ENCODE assay signal across 25 cellular contexts in the genomic region with DNA sequence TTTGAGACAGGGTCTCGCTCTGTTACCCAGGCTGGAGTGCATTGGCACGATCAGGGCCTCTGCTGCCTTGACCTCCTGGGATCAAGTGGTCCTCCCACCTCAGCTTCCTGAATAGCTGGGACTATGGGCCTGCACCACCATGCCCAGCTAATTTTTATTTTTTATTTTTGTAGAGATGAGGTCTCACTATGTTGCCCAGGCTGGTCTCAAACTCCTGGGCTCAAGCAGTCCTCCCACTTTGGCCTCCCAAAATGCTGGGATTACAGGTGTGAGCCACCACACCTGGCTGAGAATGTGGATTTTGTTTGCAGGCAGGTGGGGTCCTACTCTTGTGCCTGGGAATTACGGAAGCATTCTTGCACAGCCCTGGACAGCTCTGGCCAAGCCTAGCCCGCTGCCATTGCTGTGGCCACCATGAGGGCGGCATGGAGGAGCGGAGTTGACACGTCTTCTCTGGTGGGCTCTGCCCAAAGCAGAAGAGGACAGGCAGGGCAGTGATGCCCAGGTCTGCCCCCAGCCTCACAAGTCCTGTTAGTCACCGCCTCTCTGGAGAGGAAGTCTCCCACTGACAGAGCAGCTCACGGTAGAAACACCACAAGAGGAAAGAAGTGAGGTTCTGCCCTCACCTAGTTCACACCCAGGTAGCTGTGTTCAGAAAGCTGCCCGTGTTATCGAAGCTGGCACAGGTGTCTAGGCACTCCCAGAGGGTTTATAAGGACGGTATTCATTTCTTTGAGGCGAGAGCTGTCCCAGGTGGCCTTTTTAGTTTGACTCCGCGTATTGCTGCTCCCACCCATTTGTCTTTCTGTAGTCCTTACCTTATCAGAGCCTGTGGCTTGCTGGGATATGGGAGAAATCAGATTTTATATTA. TPM values are rescaled to one million over a fixed set of nuclear protein-coding genes. Genes with fewer than 3 reads are reported as not detected.
DNase-seq lines count a peak whose midpoint lies in the region; ATAC-seq and TF ChIP-seq lines count a peak whose summit lies in the region.
"Had no signal": no experiment of that assay in that cellular context is flagged by ENCODE, and none has a peak within 500 bp of the region (broad histone marks: within the 10 kb centered on the region; RNA-seq: fewer than 3 reads in every experiment).

No MANE protein-coding gene starts in this region.

- H3K9ac ChIP-seq in colonic mucosa (ENCODE audit: low read depth in 2 of 2, low read length in 2 of 2) (peak overlapping the region in 1 of 2 donors; percentile 80), mesendoderm (ENCODE audit: low read length) (no peak overlapping the region)
- H3K9ac ChIP-seq: BLaER1 had no signal

- no peak overlapping the region for H3K4me3 ChIP-seq in colonic mucosa
- no peak overlapping the region for H3K4me3 ChIP-seq in mesendoderm (ENCODE audit: low read length)
- no peak overlapping the region for H3K4me3 ChIP-seq in stomach
- no peak overlapping the region for H3K4me3 ChIP-seq in adrenal gland
- H3K4me3 ChIP-seq: BLaER1, esophagus muscularis mucosa, HAP-1, psoas muscle, sigmoid colon had no signal

- no peak overlapping the region for H3K18ac ChIP-seq in mesendoderm (ENCODE audit: low read length)

- H3K23ac ChIP-seq in mesendoderm (ENCODE audit: low read length), result no peak overlapping the region

- no peak overlapping the region for H4K5ac ChIP-seq in mesendoderm (ENCODE audit: low read length)

- no peak for ATAC-seq in foreskin keratinocyte
- ATAC-seq: activated CD4-positive, CD25-positive, alpha-beta regulatory T cell treated with anti-CD3 and anti-CD28 coated beads, Interleukin-2, amount 50 U/mL, for 24 hours; activated T-helper 17 cell treated with anti-CD3 and anti-CD28 coated beads, Interleukin-2, amount 50 U/mL, for 72 hours; stimulated activated naive B cell treated with anti-CD40 and anti-IgM and Interleukin-4, amounts not matched to agents 10 μg/mL and 1 μg/mL and 100 μg/mL, for 72 hours had no signal

- H3K4me2 ChIP-seq in mesendoderm (ENCODE audit: low read length), result no peak overlapping the region
- H3K4me2 ChIP-seq: BLaER1 had no signal

- no peaks in the 10 kb centered on the region for H3K79me1 ChIP-seq in mesendoderm (ENCODE audit: low read length)

- H4K8ac ChIP-seq in mesendoderm (ENCODE audit: low read depth, low read length), result no peak overlapping the region

- no peak overlapping the region for H3K56ac ChIP-seq in mesendoderm (ENCODE audit: low read length)

- no peaks in the 10 kb centered on the region for H3K36me3 ChIP-seq in colonic mucosa
- no peaks in the 10 kb centered on the region for H3K36me3 ChIP-seq in mesendoderm (ENCODE audit: control insufficient read depth, insufficient read depth, low read length)
- H3K36me3 ChIP-seq in stomach, result peaks cover 0 to 36% (median 21%) of the 10 kb centered on the region in 4 donors
- H3K36me3 ChIP-seq in adrenal gland (replicated peaks in 1 of 2), result peaks cover 0 to 6% of the 10 kb centered on the region in 2 donors
- H3K36me3 ChIP-seq: BLaER1, HAP-1 had no signal

- intact Hi-C loops in colonic mucosa (cut with DNase I), result loop anchor here (10.0 kb wide), 1 partner anchor 50 kb away; no protein-coding TSS in a partner anchor
- intact Hi-C loops in stomach (cut with DNase I; ENCODE audit: low total_unique reads), result no loop called here
- intact Hi-C loops in adrenal gland (cut with DNase I), result no loop called here

- DNase-seq in NCI-H2171 (lab: John Stamatoyannopoulos, UW) (peak; percentile 14), colonic mucosa (peak; percentile 83), mesendoderm (peak; percentile 7), stomach (peak; percentile 49), adrenal gland (no peak), foreskin keratinocyte (no peak), NCI-H69 (lab: John Stamatoyannopoulos, UW) (no peak)
- DNase-seq: activated CD4-positive, alpha-beta T cell treated with anti-CD3 and anti-CD28 coated beads, Interleukin-2, amount 50 U/mL, for 48 hours; activated CD8-positive, alpha-beta memory T cell treated with anti-CD3 and anti-CD28 coated beads, Interleukin-2, amount 50 U/mL, for 48 hours; COR-L47; cortex of kidney; DMS79; GDM1; IMR-90; NCI-H1092; NCI-H187 treated with DMSO at 0.1 percent for 48 hours; psoas muscle; sigmoid colon; stimulated activated CD4-positive, alpha-beta T cell treated with anti-CD3 and anti-CD28 coated beads, Interleukin-4, amount 100 ng/mL, for 4 hours; stimulated activated naive B cell treated with anti-CD40 and anti-IgM and Interleukin-4, amounts not matched to agents 10 μg/mL and 1 μg/mL and 100 μg/mL, for 72 hours had no signal

- no peak overlapping the region for H2BK120ac ChIP-seq in mesendoderm (ENCODE audit: low read depth, low read length)

- peaks cover 8% of the 10 kb centered on the region for H3K4me1 ChIP-seq in colonic mucosa
- no peaks in the 10 kb centered on the region for H3K4me1 ChIP-seq in mesendoderm (ENCODE audit: control insufficient read depth, low read depth, low read length)
- peaks cover 0 to 23% (median 12%) of the 10 kb centered on the region in 4 donors for H3K4me1 ChIP-seq in stomach
- peaks cover 13 to 29% of the 10 kb centered on the region in 2 donors for H3K4me1 ChIP-seq in adrenal gland (replicated peaks in 1 of 2)
- no peaks in the 10 kb centered on the region for H3K4me1 ChIP-seq in foreskin keratinocyte
- H3K4me1 ChIP-seq: psoas muscle had no signal

- TF ChIP-seq EP300 in stomach (IDR thresholded peaks at IDR 0.05), result no peak

- H3K79me2 ChIP-seq in mesendoderm (ENCODE audit: control insufficient read depth, insufficient read depth, low read length), result no peaks in the 10 kb centered on the region

- WGBS in mesendoderm (ENCODE audit: extremely low coverage, insufficient coverage, low lambda C conversion rate), result no CpG with 5 or more reads among the region's 15 CpGs
- WGBS in stomach, 5 donors, result 57 to 71% (median 65%) methylated on average over 15 of the region's 15 CpGs
- WGBS in adrenal gland, 4 donors, result 89 to 93% (median 92%) methylated on average over 12 to 15 of the region's 15 CpGs

- H2BK5ac ChIP-seq in mesendoderm (ENCODE audit: low read length), result no peak overlapping the region

- no peak for TF ChIP-seq POLR2A in stomach (IDR thresholded peaks at IDR 0.05)
- TF ChIP-seq POLR2A in adrenal gland (IDR thresholded peaks at IDR 0.05), result no peak

- H3K4ac ChIP-seq in mesendoderm (ENCODE audit: low read depth, low read length), result no peak overlapping the region

- TF ChIP-seq CTCF in colonic mucosa (IDR thresholded peaks at IDR 0.05), result no peak
- TF ChIP-seq CTCF in stomach (IDR thresholded peaks at IDR 0.05), result no peak
- no peak for TF ChIP-seq CTCF in adrenal gland (IDR thresholded peaks at IDR 0.05)
- TF ChIP-seq CTCF in foreskin keratinocyte (conservative IDR thresholded peaks at IDR 0.05), result no peak

- no peaks in the 10 kb centered on the region for H3K27me3 ChIP-seq in colonic mucosa
- no peaks in the 10 kb centered on the region for H3K27me3 ChIP-seq in mesendoderm (ENCODE audit: insufficient read depth, low read length, poor library complexity)
- H3K27me3 ChIP-seq in stomach, result no peaks in the 10 kb centered on the region
- no peaks in the 10 kb centered on the region for H3K27me3 ChIP-seq in adrenal gland
- H3K27me3 ChIP-seq in foreskin keratinocyte, result no peaks in the 10 kb centered on the region
- H3K27me3 ChIP-seq: BLaER1, esophagus muscularis mucosa, sigmoid colon had no signal

- H3K9me3 ChIP-seq in colonic mucosa (no peaks in the 10 kb centered on the region), stomach (no peaks in the 10 kb centered on the region), adrenal gland (replicated peaks in 1 of 3) (no peaks in the 10 kb centered on the region)
- H3K9me3 ChIP-seq: BLaER1, esophagus muscularis mucosa, HAP-1, psoas muscle, sigmoid colon had no signal

- H3K27ac ChIP-seq in colonic mucosa (peak overlapping the region; percentile 83), mesendoderm (ENCODE audit: low read depth, low read length) (no peak overlapping the region), stomach (peak overlapping the region; percentile 6 to 65 (median 51)), adrenal gland (no peak overlapping the region), foreskin keratinocyte (no peak overlapping the region)
- H3K27ac ChIP-seq: BLaER1, esophagus muscularis mucosa, psoas muscle, sigmoid colon had no signal

- H2AK5ac ChIP-seq in mesendoderm (ENCODE audit: low read length), result no peak overlapping the region

- H2BK15ac ChIP-seq in mesendoderm (replicated peaks; ENCODE audit: low read depth), result no peak overlapping the region

RNA-seq across cellular contexts. Expression of gene ARMC9, which starts 46.2 kb away (rescaled TPM):
- total RNA-seq in colonic mucosa (10 to 100 TPM in 1 of 2 donors, 1 to 10 TPM in 1; 9.8 to 17.2 TPM), stomach (100 to 1,000 TPM in 1 of 5 donors, 10 to 100 TPM in 3, 1 to 10 TPM in 1; 4.6 to 114 (median 45.5) TPM), adrenal gland (100 to 1,000 TPM in 1 of 8 donors, 10 to 100 TPM in 7; 36.5 to 109 (median 59.1) TPM), foreskin keratinocyte (13.4 and 15.4 TPM in 2 replicates)
- 19.5 TPM for polyA plus RNA-seq in mesendoderm (2013, experiment 1 of 2)
- 20.4 TPM for polyA plus RNA-seq in mesendoderm (2013, experiment 2 of 2)
- polyA plus RNA-seq in stomach (1 to 10 TPM; 4.5 to 4.9 (median 4.7) TPM), adrenal gland (10 to 100 TPM; 22.0 to 61.9 (median 49.3) TPM), foreskin keratinocyte (9.1 and 11.0 TPM in 2 replicates)

Comparison
In these comparisons a context has a peak if more than half of its experiments do, and no peak if none do; other contexts are left out.
1. DNase-seq: peak in NCI-H2171 (single experiment), colonic mucosa (single experiment), mesendoderm (single experiment) and stomach (single experiment); none in adrenal gland (0 of 7), foreskin keratinocyte (0 of 2) and NCI-H69 (single experiment).
2. H3K27ac ChIP-seq: peak in colonic mucosa (single experiment) and stomach (5 of 5); none in mesendoderm (single experiment), adrenal gland (0 of 5) and foreskin keratinocyte (single experiment).